ENCODE assay signal across 1 cellular context in the genomic region with DNA sequence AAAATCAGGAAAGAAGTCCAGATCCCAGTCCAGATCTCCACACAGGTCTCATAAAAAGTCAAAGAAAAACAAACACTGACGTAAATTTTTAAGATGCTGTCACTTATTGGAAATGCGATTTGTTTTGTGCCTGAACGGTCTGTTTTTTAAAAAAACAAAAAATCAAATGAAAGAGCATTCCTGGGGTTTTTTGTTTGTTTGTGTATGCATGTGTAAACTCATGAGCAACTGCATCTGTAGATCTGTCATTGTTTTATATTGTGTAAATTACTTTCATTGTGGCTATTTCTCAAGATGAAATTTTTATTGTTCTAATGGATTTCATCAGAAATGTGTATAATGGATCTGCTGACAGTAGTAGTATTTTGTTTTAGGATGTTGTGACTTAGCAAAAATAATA.
TF ChIP-seq lines count a peak whose summit lies in the region.

No MANE protein-coding gene starts in this region.

TF ChIP-seq in GM23338, 12 proteins besides CTCF, POLR2A, EP300 and RAD21 (continued from another document):
- TF ChIP-seq, protein P1, sequence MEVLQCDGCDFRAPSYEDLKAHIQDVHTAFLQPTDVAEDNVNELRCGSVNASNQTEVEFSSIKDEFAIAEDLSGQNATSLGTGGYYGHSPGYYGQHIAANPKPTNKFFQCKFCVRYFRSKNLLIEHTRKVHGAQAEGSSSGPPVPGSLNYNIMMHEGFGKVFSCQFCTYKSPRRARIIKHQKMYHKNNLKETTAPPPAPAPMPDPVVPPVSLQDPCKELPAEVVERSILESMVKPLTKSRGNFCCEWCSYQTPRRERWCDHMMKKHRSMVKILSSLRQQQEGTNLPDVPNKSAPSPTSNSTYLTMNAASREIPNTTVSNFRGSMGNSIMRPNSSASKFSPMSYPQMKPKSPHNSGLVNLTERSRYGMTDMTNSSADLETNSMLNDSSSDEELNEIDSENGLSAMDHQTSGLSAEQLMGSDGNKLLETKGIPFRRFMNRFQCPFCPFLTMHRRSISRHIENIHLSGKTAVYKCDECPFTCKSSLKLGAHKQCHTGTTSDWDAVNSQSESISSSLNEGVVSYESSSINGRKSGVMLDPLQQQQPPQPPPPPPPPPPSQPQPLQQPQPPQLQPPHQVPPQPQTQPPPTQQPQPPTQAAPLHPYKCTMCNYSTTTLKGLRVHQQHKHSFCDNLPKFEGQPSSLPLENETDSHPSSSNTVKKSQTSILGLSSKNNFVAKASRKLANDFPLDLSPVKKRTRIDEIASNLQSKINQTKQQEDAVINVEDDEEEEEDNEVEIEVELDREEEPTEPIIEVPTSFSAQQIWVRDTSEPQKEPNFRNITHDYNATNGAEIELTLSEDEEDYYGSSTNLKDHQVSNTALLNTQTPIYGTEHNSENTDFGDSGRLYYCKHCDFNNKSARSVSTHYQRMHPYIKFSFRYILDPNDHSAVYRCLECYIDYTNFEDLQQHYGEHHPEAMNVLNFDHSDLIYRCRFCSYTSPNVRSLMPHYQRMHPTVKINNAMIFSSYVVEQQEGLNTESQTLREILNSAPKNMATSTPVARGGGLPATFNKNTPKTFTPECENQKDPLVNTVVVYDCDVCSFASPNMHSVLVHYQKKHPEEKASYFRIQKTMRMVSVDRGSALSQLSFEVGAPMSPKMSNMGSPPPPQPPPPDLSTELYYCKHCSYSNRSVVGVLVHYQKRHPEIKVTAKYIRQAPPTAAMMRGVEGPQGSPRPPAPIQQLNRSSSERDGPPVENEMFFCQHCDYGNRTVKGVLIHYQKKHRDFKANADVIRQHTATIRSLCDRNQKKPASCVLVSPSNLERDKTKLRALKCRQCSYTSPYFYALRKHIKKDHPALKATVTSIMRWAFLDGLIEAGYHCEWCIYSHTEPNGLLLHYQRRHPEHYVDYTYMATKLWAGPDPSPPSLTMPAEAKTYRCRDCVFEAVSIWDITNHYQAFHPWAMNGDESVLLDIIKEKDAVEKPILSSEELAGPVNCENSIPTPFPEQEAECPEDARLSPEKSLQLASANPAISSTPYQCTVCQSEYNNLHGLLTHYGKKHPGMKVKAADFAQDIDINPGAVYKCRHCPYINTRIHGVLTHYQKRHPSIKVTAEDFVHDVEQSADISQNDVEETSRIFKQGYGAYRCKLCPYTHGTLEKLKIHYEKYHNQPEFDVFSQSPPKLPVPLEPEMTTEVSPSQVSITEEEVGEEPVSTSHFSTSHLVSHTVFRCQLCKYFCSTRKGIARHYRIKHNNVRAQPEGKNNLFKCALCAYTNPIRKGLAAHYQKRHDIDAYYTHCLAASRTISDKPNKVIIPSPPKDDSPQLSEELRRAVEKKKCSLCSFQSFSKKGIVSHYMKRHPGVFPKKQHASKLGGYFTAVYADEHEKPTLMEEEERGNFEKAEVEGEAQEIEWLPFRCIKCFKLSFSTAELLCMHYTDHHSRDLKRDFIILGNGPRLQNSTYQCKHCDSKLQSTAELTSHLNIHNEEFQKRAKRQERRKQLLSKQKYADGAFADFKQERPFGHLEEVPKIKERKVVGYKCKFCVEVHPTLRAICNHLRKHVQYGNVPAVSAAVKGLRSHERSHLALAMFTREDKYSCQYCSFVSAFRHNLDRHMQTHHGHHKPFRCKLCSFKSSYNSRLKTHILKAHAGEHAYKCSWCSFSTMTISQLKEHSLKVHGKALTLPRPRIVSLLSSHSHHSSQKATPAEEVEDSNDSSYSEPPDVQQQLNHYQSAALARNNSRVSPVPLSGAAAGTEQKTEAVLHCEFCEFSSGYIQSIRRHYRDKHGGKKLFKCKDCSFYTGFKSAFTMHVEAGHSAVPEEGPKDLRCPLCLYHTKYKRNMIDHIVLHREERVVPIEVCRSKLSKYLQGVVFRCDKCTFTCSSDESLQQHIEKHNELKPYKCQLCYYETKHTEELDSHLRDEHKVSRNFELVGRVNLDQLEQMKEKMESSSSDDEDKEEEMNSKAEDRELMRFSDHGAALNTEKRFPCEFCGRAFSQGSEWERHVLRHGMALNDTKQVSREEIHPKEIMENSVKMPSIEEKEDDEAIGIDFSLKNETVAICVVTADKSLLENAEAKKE (CRISPR knock-in tag; IDR thresholded peaks at IDR 0.05): no peak
- no peak for TF ChIP-seq ZNF114 (CRISPR knock-in tag; IDR thresholded peaks at IDR 0.05)
- no peak for TF ChIP-seq JUNB (IDR thresholded peaks at IDR 0.05; ENCODE audit: unreplicated experiment)
- TF ChIP-seq, protein P2, sequence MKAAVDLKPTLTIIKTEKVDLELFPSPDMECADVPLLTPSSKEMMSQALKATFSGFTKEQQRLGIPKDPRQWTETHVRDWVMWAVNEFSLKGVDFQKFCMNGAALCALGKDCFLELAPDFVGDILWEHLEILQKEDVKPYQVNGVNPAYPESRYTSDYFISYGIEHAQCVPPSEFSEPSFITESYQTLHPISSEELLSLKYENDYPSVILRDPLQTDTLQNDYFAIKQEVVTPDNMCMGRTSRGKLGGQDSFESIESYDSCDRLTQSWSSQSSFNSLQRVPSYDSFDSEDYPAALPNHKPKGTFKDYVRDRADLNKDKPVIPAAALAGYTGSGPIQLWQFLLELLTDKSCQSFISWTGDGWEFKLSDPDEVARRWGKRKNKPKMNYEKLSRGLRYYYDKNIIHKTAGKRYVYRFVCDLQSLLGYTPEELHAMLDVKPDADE (IDR thresholded peaks at IDR 0.05): no peak
- TF ChIP-seq, protein P3, sequence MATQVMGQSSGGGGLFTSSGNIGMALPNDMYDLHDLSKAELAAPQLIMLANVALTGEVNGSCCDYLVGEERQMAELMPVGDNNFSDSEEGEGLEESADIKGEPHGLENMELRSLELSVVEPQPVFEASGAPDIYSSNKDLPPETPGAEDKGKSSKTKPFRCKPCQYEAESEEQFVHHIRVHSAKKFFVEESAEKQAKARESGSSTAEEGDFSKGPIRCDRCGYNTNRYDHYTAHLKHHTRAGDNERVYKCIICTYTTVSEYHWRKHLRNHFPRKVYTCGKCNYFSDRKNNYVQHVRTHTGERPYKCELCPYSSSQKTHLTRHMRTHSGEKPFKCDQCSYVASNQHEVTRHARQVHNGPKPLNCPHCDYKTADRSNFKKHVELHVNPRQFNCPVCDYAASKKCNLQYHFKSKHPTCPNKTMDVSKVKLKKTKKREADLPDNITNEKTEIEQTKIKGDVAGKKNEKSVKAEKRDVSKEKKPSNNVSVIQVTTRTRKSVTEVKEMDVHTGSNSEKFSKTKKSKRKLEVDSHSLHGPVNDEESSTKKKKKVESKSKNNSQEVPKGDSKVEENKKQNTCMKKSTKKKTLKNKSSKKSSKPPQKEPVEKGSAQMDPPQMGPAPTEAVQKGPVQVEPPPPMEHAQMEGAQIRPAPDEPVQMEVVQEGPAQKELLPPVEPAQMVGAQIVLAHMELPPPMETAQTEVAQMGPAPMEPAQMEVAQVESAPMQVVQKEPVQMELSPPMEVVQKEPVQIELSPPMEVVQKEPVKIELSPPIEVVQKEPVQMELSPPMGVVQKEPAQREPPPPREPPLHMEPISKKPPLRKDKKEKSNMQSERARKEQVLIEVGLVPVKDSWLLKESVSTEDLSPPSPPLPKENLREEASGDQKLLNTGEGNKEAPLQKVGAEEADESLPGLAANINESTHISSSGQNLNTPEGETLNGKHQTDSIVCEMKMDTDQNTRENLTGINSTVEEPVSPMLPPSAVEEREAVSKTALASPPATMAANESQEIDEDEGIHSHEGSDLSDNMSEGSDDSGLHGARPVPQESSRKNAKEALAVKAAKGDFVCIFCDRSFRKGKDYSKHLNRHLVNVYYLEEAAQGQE (IDR thresholded peaks at IDR 0.05; ENCODE audit: unreplicated experiment): no peak
